Comparison of ENCODE assay signal across 26 cellular contexts in genomic region chr18:79373736-79374135, GRCh38.
"Had no signal": no experiment of that assay in that cellular context is flagged by ENCODE, and none has a peak within 500 bp of the region (broad histone marks: within the 10 kb centered on the region; RNA-seq: fewer than 3 reads in every experiment).

No MANE protein-coding gene starts in this region.

- H3K27ac ChIP-seq: colonic mucosa, esophagus muscularis mucosa, left lung, neutrophil, pancreas, right lobe of liver, transverse colon, upper lobe of right lung, uterus had no signal

- ATAC-seq: left cardiac atrium; left lung; natural killer cell treated with Interleukin-12 subunit alpha and Interleukin-12 subunit beta and Interleukin-15 and Interleukin-18, amount 100 ng/mL, for 72 hours; right lobe of liver; stimulated activated memory B cell treated with anti-CD40 and anti-IgM and Interleukin-4, amounts not matched to agents 10 μg/mL and 1 μg/mL and 100 μg/mL, for 72 hours; stimulated activated naive CD8-positive, alpha-beta T cell treated with anti-CD3 and anti-CD28 coated beads, Interleukin-15, Interleukin-2, amounts not matched to agents 100 U/mL and 50 U/mL, for 24 hours; upper lobe of right lung had no signal

- H3K4me3 ChIP-seq: colonic mucosa, esophagus muscularis mucosa, left lung, pancreas, right lobe of liver, transverse colon, upper lobe of right lung, uterus had no signal

- H3K27me3 ChIP-seq: colonic mucosa, esophagus muscularis mucosa, left lung, neutrophil, pancreas, right lobe of liver, transverse colon, upper lobe of right lung, uterus had no signal

- DNase-seq: central memory CD4-positive, alpha-beta T cell; colonic mucosa; dermis blood vessel endothelial cell; effector memory CD4-positive, alpha-beta T cell; glutamatergic neuron; kidney; left cardiac atrium; left lung; mammary epithelial cell; naive B cell; retina; right lobe of liver; small intestine; stimulated activated CD4-positive, alpha-beta T cell treated with anti-CD3 and anti-CD28 coated beads, Interleukin-12 subunit alpha, Interleukin-12 subunit beta, amount 100 ng/mL, for 4 hours; stimulated activated CD4-positive, alpha-beta T cell treated with anti-CD3 and anti-CD28 coated beads, Interleukin-1b, Interleukin-23, amount 100 ng/mL, for 48 hours; stimulated activated CD4-positive, alpha-beta T cell treated with anti-CD3 and anti-CD28 coated beads, Interleukin-4, amount 100 ng/mL, for 4 hours; stimulated activated naive CD8-positive, alpha-beta T cell treated with anti-CD3 and anti-CD28 coated beads, Interleukin-15, Interleukin-2, amounts not matched to agents 100 U/mL and 50 U/mL, for 24 hours; substantia nigra; transverse colon; upper lobe of right lung; uterus had no signal

- H3K9me3 ChIP-seq: colonic mucosa, esophagus muscularis mucosa, left lung, neutrophil, pancreas, right lobe of liver, transverse colon, upper lobe of right lung, uterus had no signal

- H3K36me3 ChIP-seq: colonic mucosa, right lobe of liver, uterus had no signal

- H3K4me1 ChIP-seq: colonic mucosa, pancreas, right lobe of liver, transverse colon, upper lobe of right lung, uterus had no signal
